Comparison of ENCODE assay signal across 8 cellular contexts in genomic region chr17:49739662-49740271, GRCh38. TPM values are rescaled to one million over a fixed set of nuclear protein-coding genes. Genes with fewer than 3 reads are reported as not detected.
DNase-seq lines count a peak whose midpoint lies in the region; ATAC-seq and TF ChIP-seq lines count a peak whose summit lies in the region.

No MANE protein-coding gene starts in this region.

- peak overlapping the region; percentile 94 for H3K4me3 Mint-ChIP-seq in CD4-positive, alpha-beta T cell
- H3K4me3 Mint-ChIP-seq in activated CD4-positive, alpha-beta memory T cell treated with anti-CD3 and anti-CD28 coated beads for 36 hours = peak overlapping the region; percentile 85
- H3K4me3 Mint-ChIP-seq in effector memory CD8-positive, alpha-beta T cell = peak overlapping the region; percentile 92 to 94

- POLR2A ChIA-PET in CD4-positive, alpha-beta T cell (lab: Charles Lee) = interaction anchor here (0.7 to 8.4 kb wide), 18 partner anchors 9 to 1296 kb away, joined by 3 to 253 read pairs (median 8); partner anchors contain the start of genes FAM117A, KAT7, SLC35B1 and SPOP
- POLR2A ChIA-PET in activated CD4-positive, alpha-beta memory T cell treated with anti-CD3 and anti-CD28 coated beads for 36 hours (lab: Charles Lee) = interaction anchor here (0.6 to 6.1 kb wide), 8 partner anchors 9 to 43 kb away, joined by 3 to 50 read pairs (median 4); partner anchors contain the start of genes FAM117A and SLC35B1

- H3K4me3 ChIP-seq in psoas muscle = no peak overlapping the region
- no peak overlapping the region for H3K4me3 ChIP-seq in aorta (ENCODE audit: low read length in 2 of 2)

- peaks cover 36% of the 10 kb centered on the region for H3K4me1 ChIP-seq in psoas muscle
- peaks cover 3 to 4% of the 10 kb centered on the region in 2 donors for H3K4me1 ChIP-seq in aorta (ENCODE audit: control insufficient read depth in 1 of 2, insufficient read depth in 2 of 2, low read length in 2 of 2)

- no peak for TF ChIP-seq CTCF in CD4-positive, alpha-beta T cell (IDR thresholded peaks at IDR 0.05)
- no peak for TF ChIP-seq CTCF in psoas muscle (IDR thresholded peaks at IDR 0.05)

- no peaks in the 10 kb centered on the region for H3K9me3 ChIP-seq in CD4-positive, alpha-beta T cell (ENCODE audit: control insufficient read depth, low read length)
- H3K9me3 ChIP-seq in psoas muscle = no peaks in the 10 kb centered on the region
- no peaks in the 10 kb centered on the region for H3K9me3 ChIP-seq in aorta (ENCODE audit: control insufficient read depth, low read length)

- intact Hi-C loops in CD4-positive, alpha-beta T cell (cut with DNase I, micrococcal nuclease) = loop anchor here (1.0 to 10.0 kb wide), 7 partner anchors 10 to 75 kb away; partner anchors contain the start of genes FAM117A (in 1 of the 2) and KAT7 (in 1 of the 2)
- intact Hi-C loops in activated CD4-positive, alpha-beta memory T cell treated with anti-CD3 and anti-CD28 coated beads for 36 hours (cut with micrococcal nuclease) = loop anchor here (1.0 to 2.0 kb wide), 6 partner anchors 9 to 63 kb away; partner anchors contain the start of genes FAM117A and KAT7
- intact Hi-C loops in psoas muscle (cut with DNase I) = no loop called here
- intact Hi-C loops in aorta (cut with DNase I) = loop anchor here in 1 of 2 donors (5.0 kb wide), 1 partner anchor 38 kb away; no protein-coding TSS in a partner anchor

- H3K9me3 Mint-ChIP-seq in CD4-positive, alpha-beta T cell = no peaks in the 10 kb centered on the region
- no peaks in the 10 kb centered on the region for H3K9me3 Mint-ChIP-seq in activated CD4-positive, alpha-beta memory T cell treated with anti-CD3 and anti-CD28 coated beads for 36 hours
- H3K9me3 Mint-ChIP-seq in effector memory CD8-positive, alpha-beta T cell = no peaks in the 10 kb centered on the region

- H3K36me3 ChIP-seq in psoas muscle (ENCODE audit: insufficient read depth in 1 of 2, low read depth in 1 of 2) = no peaks in the 10 kb centered on the region
- H3K36me3 ChIP-seq in aorta (ENCODE audit: control insufficient read depth in 1 of 2, insufficient read depth in 2 of 2, low read length in 1 of 2) = no peaks in the 10 kb centered on the region

- 31 to 37% (median 34%) methylated on average over 6 of the region's 6 CpGs for WGBS in psoas muscle, 3 donors
- 69 to 71% methylated on average over 6 of the region's 6 CpGs for WGBS in aorta, 2 donors

- H3K27ac Mint-ChIP-seq in CD4-positive, alpha-beta T cell = peak overlapping the region; percentile 99
- peak overlapping the region; percentile 100 for H3K27ac Mint-ChIP-seq in activated CD4-positive, alpha-beta memory T cell treated with anti-CD3 and anti-CD28 coated beads for 36 hours
- peak overlapping the region; percentile 100 for H3K27ac Mint-ChIP-seq in effector memory CD8-positive, alpha-beta T cell

- no peaks in the 10 kb centered on the region for H3K27me3 Mint-ChIP-seq in CD4-positive, alpha-beta T cell
- no peaks in the 10 kb centered on the region for H3K27me3 Mint-ChIP-seq in activated CD4-positive, alpha-beta memory T cell treated with anti-CD3 and anti-CD28 coated beads for 36 hours
- H3K27me3 Mint-ChIP-seq in effector memory CD8-positive, alpha-beta T cell = no peaks in the 10 kb centered on the region

- H3K4me1 Mint-ChIP-seq in CD4-positive, alpha-beta T cell (ENCODE audit: low read depth) = peaks cover 80% of the 10 kb centered on the region
- H3K4me1 Mint-ChIP-seq in activated CD4-positive, alpha-beta memory T cell treated with anti-CD3 and anti-CD28 coated beads for 36 hours (ENCODE audit: low read depth) = peaks cover 74% of the 10 kb centered on the region
- peaks cover 67 to 81% of the 10 kb centered on the region in 2 donors for H3K4me1 Mint-ChIP-seq in effector memory CD8-positive, alpha-beta T cell (ENCODE audit: low read depth in 2 of 2)

- no peaks in the 10 kb centered on the region for H3K27me3 ChIP-seq in CD4-positive, alpha-beta T cell (ENCODE audit: control insufficient read depth, insufficient read depth, low read length)
- H3K27me3 ChIP-seq in psoas muscle (ENCODE audit: insufficient read depth in 3 of 3, low read length in 2 of 3) = no peaks in the 10 kb centered on the region
- no peaks in the 10 kb centered on the region for H3K27me3 ChIP-seq in aorta (ENCODE audit: control insufficient read depth in 1 of 2, insufficient read depth in 2 of 2, low read length in 1 of 2)

- peaks cover 29% of the 10 kb centered on the region for H3K36me3 Mint-ChIP-seq in CD4-positive, alpha-beta T cell (ENCODE audit: low read depth)
- H3K36me3 Mint-ChIP-seq in activated CD4-positive, alpha-beta memory T cell treated with anti-CD3 and anti-CD28 coated beads for 36 hours = peaks cover 7% of the 10 kb centered on the region
- H3K36me3 Mint-ChIP-seq in effector memory CD8-positive, alpha-beta T cell (ENCODE audit: insufficient read depth) = peaks cover 48% of the 10 kb centered on the region

- DNase-seq in CD4-positive, alpha-beta T cell = peak; percentile 91 to 99 (median 97)
- DNase-seq in NCI-H226 (peak; percentile 48), psoas muscle (peak; percentile 81 to 93), aorta (peak; percentile 83 to 90)
- peak; percentile 92 for DNase-seq in activated CD4-positive, alpha-beta memory T cell treated with anti-CD3 and anti-CD28 coated beads for 36 hours
- peak; percentile 95 to 97 (median 96) for DNase-seq in effector memory CD8-positive, alpha-beta T cell

- peak; percentile 95 for ATAC-seq in CD4-positive, alpha-beta T cell (ENCODE audit: poor library complexity)
- ATAC-seq in HG02588 (IDR thresholded peaks at IDR 0.05; ENCODE audit: unreplicated experiment) = peak; percentile 53
- ATAC-seq in effector memory CD8-positive, alpha-beta T cell (replicated peaks) = peak; percentile 94
- peak; percentile 80 to 86 (median 82) for ATAC-seq in psoas muscle
- ATAC-seq in aorta (ENCODE audit: low FRiP score) = peak; percentile 61
- ATAC-seq in HG03342 (IDR thresholded peaks at IDR 0.05; ENCODE audit: unreplicated experiment) = no peak

- CTCF ChIA-PET in CD4-positive, alpha-beta T cell (lab: Charles Lee) = interaction anchor here (1.2 to 4.0 kb wide), 5 partner anchors 10 to 355 kb away, joined by 3 to 21 read pairs (median 7); partner anchors contain the start of genes FAM117A and SLC35B1
- CTCF ChIA-PET in activated CD4-positive, alpha-beta memory T cell treated with anti-CD3 and anti-CD28 coated beads for 36 hours (lab: Charles Lee) = interaction anchor here (1.2 to 2.5 kb wide), 5 partner anchors 9 to 168 kb away, joined by 3 to 9 read pairs (median 4); no protein-coding TSS in a partner anchor

- peak overlapping the region; percentile 94 for H3K27ac ChIP-seq in CD4-positive, alpha-beta T cell (ENCODE audit: low read depth, low read length)
- H3K27ac ChIP-seq in psoas muscle (peak overlapping the region; percentile 46), aorta (ENCODE audit: low read depth in 1 of 2, low read length in 2 of 2) (peak overlapping the region in 1 of 2 donors; percentile 47)

RNA-seq across cellular contexts. Expression of gene FAM117A, which starts 24.2 kb away (rescaled TPM):
- 10 to 100 TPM; 23.2 to 26.5 TPM for total RNA-seq in CD4-positive, alpha-beta T cell
- total RNA-seq in activated CD4-positive, alpha-beta memory T cell treated with anti-CD3 and anti-CD28 coated beads for 36 hours = 10 to 100 TPM; 20.9 to 21.6 TPM
- total RNA-seq in psoas muscle (1 to 10 TPM in 3 of 4 donors, under 1 TPM in 1; 0.71 to 5.1 (median 2.2) TPM), aorta (10 to 100 TPM; 16.9 to 17.2 TPM)
- polyA plus RNA-seq in psoas muscle (1 to 10 TPM; 1.8 to 2.7 (median 2.1) TPM), aorta (10 to 100 TPM in 1 of 2 donors, 1 to 10 TPM in 1; 9.4 to 15.3 TPM)

RNA-seq across cellular contexts. Expression of gene SLC35B1, which starts 32.0 kb away (rescaled TPM):
- 10 to 100 TPM; 44.0 to 46.8 TPM for total RNA-seq in CD4-positive, alpha-beta T cell
- total RNA-seq in activated CD4-positive, alpha-beta memory T cell treated with anti-CD3 and anti-CD28 coated beads for 36 hours = 10 to 100 TPM; 48.3 to 54.1 TPM
- total RNA-seq in psoas muscle = 10 to 100 TPM; 39.5 to 69.5 (median 60.9) TPM
- 10 to 100 TPM; 60.7 to 85.7 (median 83.5) TPM for polyA plus RNA-seq in psoas muscle
- 10 to 100 TPM; 31.5 to 43.7 TPM for total RNA-seq in aorta
- polyA plus RNA-seq in aorta = 10 to 100 TPM; 33.2 to 37.5 TPM

RNA-seq across cellular contexts. Expression of gene KAT7, which starts 48.7 kb away (rescaled TPM):
- total RNA-seq in CD4-positive, alpha-beta T cell = 100 to 1,000 TPM; 178 to 187 TPM
- total RNA-seq in activated CD4-positive, alpha-beta memory T cell treated with anti-CD3 and anti-CD28 coated beads for 36 hours = 10 to 100 TPM; 60.5 to 65.8 TPM
- total RNA-seq in psoas muscle (10 to 100 TPM; 27.6 to 60.7 (median 54.7) TPM), aorta (10 to 100 TPM; 60.8 to 63.9 TPM)
- polyA plus RNA-seq in psoas muscle (10 to 100 TPM; 15.4 to 34.1 (median 16.5) TPM), aorta (10 to 100 TPM in 1 of 2 donors, 1 to 10 TPM in 1; 6.1 to 17.4 TPM)

Comparison
In these comparisons a context has a peak if more than half of its experiments do, and no peak if none do; other contexts are left out.
1. intact Hi-C loops: an anchor here in CD4-positive, alpha-beta T cell (1.0 to 10.0 kb wide) and activated CD4-positive, alpha-beta memory T cell treated with anti-CD3 and anti-CD28 coated beads for 36 hours (1.0 to 2.0 kb wide); none called in psoas muscle.